Comparison of ENCODE assay signal across 2 cellular contexts in the genomic region with DNA sequence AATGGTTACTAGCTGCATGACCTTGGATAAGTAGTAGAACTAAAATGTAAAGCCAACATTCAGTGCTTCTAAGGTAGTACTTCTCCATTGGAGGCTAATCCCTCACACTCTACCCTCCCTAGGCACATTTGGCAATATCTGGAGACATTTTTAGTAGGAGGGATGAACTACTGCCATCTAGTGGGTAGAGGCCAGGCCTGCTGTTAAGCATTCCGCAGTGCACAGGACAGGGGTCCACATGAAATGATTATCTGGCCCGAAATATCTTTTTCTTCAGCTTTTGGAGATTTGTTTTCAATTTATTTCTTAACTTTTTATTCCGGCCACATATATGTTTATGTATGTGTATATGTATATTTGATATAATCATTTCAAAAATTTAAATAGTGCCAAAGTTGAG.
TF ChIP-seq lines count a peak whose summit lies in the region.

No MANE protein-coding gene starts in this region.

TF ChIP-seq in Ishikawa, 13 proteins besides CTCF, POLR2A, EP300 and RAD21 (continued from another document):
- TF ChIP-seq CREB1 (IDR thresholded peaks at IDR 0.05; ENCODE audit: low read depth): no peak
- TF ChIP-seq TEAD4 (IDR thresholded peaks at IDR 0.05): no peak
- TF ChIP-seq USF1 (IDR thresholded peaks at IDR 0.05): no peak
- no peak for TF ChIP-seq TCF12 (IDR thresholded peaks at IDR 0.05; ENCODE audit: low read depth)
- TF ChIP-seq ZBTB7A (IDR thresholded peaks at IDR 0.05; ENCODE audit: low read depth): no peak
- no peak for TF ChIP-seq FOXM1 (IDR thresholded peaks at IDR 0.05; ENCODE audit: borderline replicate concordance, low read depth)
- TF ChIP-seq TAF1 (IDR thresholded peaks at IDR 0.05; ENCODE audit: low read depth): no peak
- TF ChIP-seq CEBPB (IDR thresholded peaks at IDR 0.05): no peak
- TF ChIP-seq, protein P1, sequence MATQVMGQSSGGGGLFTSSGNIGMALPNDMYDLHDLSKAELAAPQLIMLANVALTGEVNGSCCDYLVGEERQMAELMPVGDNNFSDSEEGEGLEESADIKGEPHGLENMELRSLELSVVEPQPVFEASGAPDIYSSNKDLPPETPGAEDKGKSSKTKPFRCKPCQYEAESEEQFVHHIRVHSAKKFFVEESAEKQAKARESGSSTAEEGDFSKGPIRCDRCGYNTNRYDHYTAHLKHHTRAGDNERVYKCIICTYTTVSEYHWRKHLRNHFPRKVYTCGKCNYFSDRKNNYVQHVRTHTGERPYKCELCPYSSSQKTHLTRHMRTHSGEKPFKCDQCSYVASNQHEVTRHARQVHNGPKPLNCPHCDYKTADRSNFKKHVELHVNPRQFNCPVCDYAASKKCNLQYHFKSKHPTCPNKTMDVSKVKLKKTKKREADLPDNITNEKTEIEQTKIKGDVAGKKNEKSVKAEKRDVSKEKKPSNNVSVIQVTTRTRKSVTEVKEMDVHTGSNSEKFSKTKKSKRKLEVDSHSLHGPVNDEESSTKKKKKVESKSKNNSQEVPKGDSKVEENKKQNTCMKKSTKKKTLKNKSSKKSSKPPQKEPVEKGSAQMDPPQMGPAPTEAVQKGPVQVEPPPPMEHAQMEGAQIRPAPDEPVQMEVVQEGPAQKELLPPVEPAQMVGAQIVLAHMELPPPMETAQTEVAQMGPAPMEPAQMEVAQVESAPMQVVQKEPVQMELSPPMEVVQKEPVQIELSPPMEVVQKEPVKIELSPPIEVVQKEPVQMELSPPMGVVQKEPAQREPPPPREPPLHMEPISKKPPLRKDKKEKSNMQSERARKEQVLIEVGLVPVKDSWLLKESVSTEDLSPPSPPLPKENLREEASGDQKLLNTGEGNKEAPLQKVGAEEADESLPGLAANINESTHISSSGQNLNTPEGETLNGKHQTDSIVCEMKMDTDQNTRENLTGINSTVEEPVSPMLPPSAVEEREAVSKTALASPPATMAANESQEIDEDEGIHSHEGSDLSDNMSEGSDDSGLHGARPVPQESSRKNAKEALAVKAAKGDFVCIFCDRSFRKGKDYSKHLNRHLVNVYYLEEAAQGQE (IDR thresholded peaks at IDR 0.05; ENCODE audit: low read depth): no peak

TF ChIP-seq in HepG2, 621 proteins besides CTCF, POLR2A, EP300 and RAD21 (continued from another document):
- TF ChIP-seq ELK4 (CRISPR knock-in tag; IDR thresholded peaks at IDR 0.05; ENCODE audit: borderline replicate concordance) (no peak), HNRNPLL (IDR thresholded peaks at IDR 0.05; ENCODE audit: low read depth, low read length, poor library complexity, severe bottlenecking) (no peak), SMC3 (IDR thresholded peaks at IDR 0.05; ENCODE audit: low read length) (peak; percentile 25; the same call in 1 of the 2 replicates), NFIC (IDR thresholded peaks at IDR 0.05; ENCODE audit: low read length) (no peak), ZNF567 (CRISPR knock-in tag; IDR thresholded peaks at IDR 0.05; ENCODE audit: borderline replicate concordance) (no peak), STAG1 (CRISPR knock-in tag; IDR thresholded peaks at IDR 0.05) (peak; percentile 50), ZNF644 (CRISPR knock-in tag; IDR thresholded peaks at IDR 0.05; ENCODE audit: low read depth) (no peak)
- TF ChIP-seq, protein P2, sequence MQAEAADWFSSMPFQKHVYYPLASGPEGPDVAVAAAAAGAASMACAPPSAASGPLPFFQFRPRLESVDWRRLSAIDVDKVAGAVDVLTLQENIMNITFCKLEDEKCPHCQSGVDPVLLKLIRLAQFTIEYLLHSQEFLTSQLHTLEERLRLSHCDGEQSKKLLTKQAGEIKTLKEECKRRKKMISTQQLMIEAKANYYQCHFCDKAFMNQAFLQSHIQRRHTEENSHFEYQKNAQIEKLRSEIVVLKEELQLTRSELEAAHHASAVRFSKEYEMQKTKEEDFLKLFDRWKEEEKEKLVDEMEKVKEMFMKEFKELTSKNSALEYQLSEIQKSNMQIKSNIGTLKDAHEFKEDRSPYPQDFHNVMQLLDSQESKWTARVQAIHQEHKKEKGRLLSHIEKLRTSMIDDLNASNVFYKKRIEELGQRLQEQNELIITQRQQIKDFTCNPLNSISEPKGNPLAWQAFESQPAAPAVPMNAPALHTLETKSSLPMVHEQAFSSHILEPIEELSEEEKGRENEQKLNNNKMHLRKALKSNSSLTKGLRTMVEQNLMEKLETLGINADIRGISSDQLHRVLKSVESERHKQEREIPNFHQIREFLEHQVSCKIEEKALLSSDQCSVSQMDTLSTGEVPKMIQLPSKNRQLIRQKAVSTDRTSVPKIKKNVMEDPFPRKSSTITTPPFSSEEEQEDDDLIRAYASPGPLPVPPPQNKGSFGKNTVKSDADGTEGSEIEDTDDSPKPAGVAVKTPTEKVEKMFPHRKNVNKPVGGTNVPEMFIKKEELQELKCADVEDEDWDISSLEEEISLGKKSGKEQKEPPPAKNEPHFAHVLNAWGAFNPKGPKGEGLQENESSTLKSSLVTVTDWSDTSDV (CRISPR knock-in tag; IDR thresholded peaks at IDR 0.05): no peak
